ENCODE assay signal across 10 cellular contexts in genomic region chrX:65866146-65866545, GRCh38.
DNase-seq lines count a peak whose midpoint lies in the region; ATAC-seq, FAIRE-seq and TF ChIP-seq lines count a peak whose summit lies in the region.
"Had no signal": no experiment of that assay in that cellular context is flagged by ENCODE, and none has a peak within 500 bp of the region (broad histone marks: within the 10 kb centered on the region; RNA-seq: fewer than 3 reads in every experiment).

No MANE protein-coding gene starts in this region.

- TF ChIP-seq CTCF in GM13977 (IDR thresholded peaks at IDR 0.05; ENCODE audit: extremely low read depth, insufficient read depth, missing control alignments) (no peak), GM12878 (IDR thresholded peaks at IDR 0.05 in 2 of 3, conservative IDR thresholded peaks at IDR 0.05 in 1 of 3; ENCODE audit: control insufficient read depth in 2 of 3, extremely low read depth in 1 of 3, insufficient read depth in 1 of 3, low read depth in 3 of 3, low read length in 3 of 3) (no peak), ascending aorta (IDR thresholded peaks at IDR 0.05) (no peak), sigmoid colon (IDR thresholded peaks at IDR 0.05) (no peak)

- H3K9me3 ChIP-seq in GM12878 (replicated peaks; ENCODE audit: control insufficient read depth, insufficient read depth, low read length) (no peaks in the 10 kb centered on the region; the same call in 2 of the 3 replicates), ascending aorta (no peaks in the 10 kb centered on the region), sigmoid colon (no peaks in the 10 kb centered on the region)

- TF ChIP-seq POLR2A in GM12878 (IDR thresholded peaks at IDR 0.05; ENCODE audit: low read depth, low read length) (no peak), sigmoid colon (IDR thresholded peaks at IDR 0.05) (no peak)

- intact Hi-C loops in GM12878 (cut with micrococcal nuclease; ENCODE audit: unreplicated experiment) (loop anchor here (1.0 to 5.0 kb wide), 2 partner anchors 116 to 269 kb away; no protein-coding TSS in a partner anchor), ascending aorta (cut with DNase I) (no loop called here), sigmoid colon (cut with DNase I) (no loop called here)

- H4K20me1 ChIP-seq in GM12878 (ENCODE audit: control insufficient read depth, insufficient read depth): no peaks in the 10 kb centered on the region

- no peaks in the 10 kb centered on the region for H3K27me3 ChIP-seq in GM12878 (replicated peaks in 1 of 2; ENCODE audit: control insufficient read depth in 2 of 2, insufficient read depth in 2 of 2, low read length in 1 of 2)
- no peaks in the 10 kb centered on the region for H3K27me3 ChIP-seq in ascending aorta
- H3K27me3 ChIP-seq in sigmoid colon: peaks cover 0 to 3% (median 0%) of the 10 kb centered on the region in 3 donors

- POLR2A ChIA-PET in GM12878 (lab: Charles Lee): no interaction called here

- no peaks in the 10 kb centered on the region for H3K79me2 ChIP-seq in GM12878 (ENCODE audit: control insufficient read depth, insufficient read depth, low read length)

- H3K4me3 ChIP-seq in GM12878: no peak overlapping the region
- H3K4me3 ChIP-seq in ascending aorta: no peak overlapping the region
- no peak overlapping the region for H3K4me3 ChIP-seq in sigmoid colon

- TF ChIP-seq EP300 in GM12878 (IDR thresholded peaks at IDR 0.05; ENCODE audit: borderline replicate concordance in 1 of 2, control insufficient read depth in 1 of 2, low read depth in 2 of 2, low read length in 2 of 2) (no peak), sigmoid colon (IDR thresholded peaks at IDR 0.05) (no peak)

- peak; percentile 30 for DNase-seq in GM13977 (ENCODE audit: low spot score)
- DNase-seq in GM12878 (ENCODE audit: low read depth, low spot score): peak; percentile 55
- no peak for DNase-seq in NAMALWA (ENCODE audit: low spot score)
- DNase-seq in ascending aorta (ENCODE audit: low spot score in 2 of 2): no peak
- no peak for DNase-seq in sigmoid colon
- DNase-seq in NCI-H1436 (lab: John Stamatoyannopoulos, UW): no peak
- DNase-seq: dermis blood vessel endothelial cell, HCEC 1CT had no signal

- SMC1A ChIA-PET in GM12878 (lab: Charles Lee; ENCODE audit: uncharacterized antibody, unreplicated experiment): no interaction called here

- peak; percentile 49 for FAIRE-seq in GM12878 (lab: Jason Lieb, UNC)

- in situ Hi-C loops in GM13977 (cut with MboI; ENCODE audit: low pct_unique_long_range_greater_than_20kb, low sequenced_read_pairs, unreplicated experiment) (no loop called here), GM12878 (cut with MboI) (no loop called here)

- CTCF ChIA-PET in GM12878 (lab: Yijun Ruan, JAX): interaction anchor here (1.4 kb wide), 1 partner anchor 120 kb away, joined by 3 read pairs; no protein-coding TSS in a partner anchor

- peak; percentile 76 for ATAC-seq in GM19452 (IDR thresholded peaks at IDR 0.05; ENCODE audit: unreplicated experiment)
- peak; percentile 85 for ATAC-seq in HG03175 (IDR thresholded peaks at IDR 0.05; ENCODE audit: unreplicated experiment)
- peak; percentile 95 for ATAC-seq in GM12878

- H3K36me3 ChIP-seq in GM12878 (ENCODE audit: control insufficient read depth in 2 of 2, insufficient read depth in 2 of 2, low read length in 1 of 2) (no peaks in the 10 kb centered on the region), ascending aorta (no peaks in the 10 kb centered on the region), sigmoid colon (no peaks in the 10 kb centered on the region)

- H3K27ac ChIP-seq in GM12878 (ENCODE audit: control insufficient read depth, insufficient read depth) (no peak overlapping the region), ascending aorta (no peak overlapping the region), sigmoid colon (no peak overlapping the region)

- H3K4me2 ChIP-seq in GM12878 (ENCODE audit: control insufficient read depth, insufficient read depth): no peak overlapping the region

- H3K4me1 ChIP-seq in GM12878 (ENCODE audit: control insufficient read depth, insufficient read depth, low read length): no peaks in the 10 kb centered on the region; the same call in 1 of the 2 replicates
- H3K4me1 ChIP-seq in ascending aorta: no peaks in the 10 kb centered on the region
- H3K4me1 ChIP-seq in sigmoid colon: no peaks in the 10 kb centered on the region

- no peak overlapping the region for H2AFZ ChIP-seq in GM12878 (ENCODE audit: control insufficient read depth, low read depth, low read length)

- H3K9ac ChIP-seq in GM12878 (ENCODE audit: control insufficient read depth, insufficient read depth, low read length): no peak overlapping the region

- no TSS peak for BruUV-seq in GM12878 (replicated peaks; lab: Mats Ljungman, UMichigan)

- RAD21 ChIA-PET in GM12878 (lab: Charles Lee; ENCODE audit: unreplicated experiment): interaction anchor here (1.1 to 1.5 kb wide), 2 partner anchors 48 to 143 kb away, joined by 3 read pairs; no protein-coding TSS in a partner anchor

- no peak for TF ChIP-seq RAD21 in GM12878 (IDR thresholded peaks at IDR 0.05; ENCODE audit: insufficient read depth, low read depth, low read length)

TF ChIP-seq in GM12878, 131 proteins besides CTCF, POLR2A, EP300 and RAD21:
- TF ChIP-seq ATF7 (IDR thresholded peaks at IDR 0.05; ENCODE audit: low read depth) (0 out of 2 replicates have a peak, but pooled peaks have one; percentile 14), RUNX3 (IDR thresholded peaks at IDR 0.05; ENCODE audit: low read length) (peak; percentile 79), CHD2 (IDR thresholded peaks at IDR 0.05; ENCODE audit: borderline replicate concordance, low read depth, low read length) (no peak), PKNOX1 (IDR thresholded peaks at IDR 0.05) (peak; percentile 47; the same call in 1 of the 2 replicates), BCL3 (IDR thresholded peaks at IDR 0.05; ENCODE audit: borderline replicate concordance, insufficient read depth, low read depth, low read length, poor library complexity, severe bottlenecking) (no peak), ATF2 (IDR thresholded peaks at IDR 0.05; ENCODE audit: low read length) (0 out of 2 replicates have a peak, but pooled peaks have one; percentile 20)

Comparison
In these comparisons a context has a peak if more than half of its experiments do, and no peak if none do; other contexts are left out.
1. DNase-seq: peak in GM13977 (single experiment) and GM12878 (single experiment); none in NAMALWA (single experiment), ascending aorta (0 of 2), sigmoid colon (single experiment) and NCI-H1436 (single experiment).
2. Peak in every context shown above with its lines, with median percentiles within 50 percentile points of each other: ATAC-seq.